Comparison of ENCODE assay signal across 24 cellular contexts in genomic region chr7:24508301-24508700, GRCh38.
"Had no signal": no experiment of that assay in that cellular context is flagged by ENCODE, and none has a peak within 500 bp of the region (broad histone marks: within the 10 kb centered on the region; RNA-seq: fewer than 3 reads in every experiment).

No MANE protein-coding gene starts in this region.

- H3K27me3 ChIP-seq: sigmoid colon, testis, tibial artery, upper lobe of left lung had no signal

- H3K4me3 Mint-ChIP-seq: effector memory CD8-positive, alpha-beta T cell; memory B cell; mesothelial cell of epicardium; naive B cell; natural killer cell treated with Interleukin-12 subunit alpha and Interleukin-12 subunit beta and Interleukin-15 and Interleukin-18, amount 100 ng/mL, for 72 hours; stimulated activated memory B cell treated with anti-CD40 and anti-IgM and Interleukin-4, amounts not matched to agents 10 μg/mL and 1 μg/mL and 100 μg/mL, for 72 hours had no signal

- H3K4me1 Mint-ChIP-seq: memory B cell; mesothelial cell of epicardium; naive B cell; stimulated activated memory B cell treated with anti-CD40 and anti-IgM and Interleukin-4, amounts not matched to agents 10 μg/mL and 1 μg/mL and 100 μg/mL, for 72 hours had no signal

- H3K9me3 Mint-ChIP-seq: effector memory CD8-positive, alpha-beta T cell; memory B cell; natural killer cell treated with Interleukin-12 subunit alpha and Interleukin-12 subunit beta and Interleukin-15 and Interleukin-18, amount 100 ng/mL, for 72 hours; stimulated activated memory B cell treated with anti-CD40 and anti-IgM and Interleukin-4, amounts not matched to agents 10 μg/mL and 1 μg/mL and 100 μg/mL, for 72 hours had no signal

- DNase-seq: dermis blood vessel endothelial cell; effector memory CD8-positive, alpha-beta T cell; erythroblast; mucosa of descending colon; naive B cell; nucleus accumbens; right cardiac atrium; sigmoid colon; spleen; stimulated activated CD4-positive, alpha-beta T cell treated with anti-CD3 and anti-CD28 coated beads, Interleukin-4, amount 100 ng/mL, for 4 hours; stimulated activated naive CD8-positive, alpha-beta T cell treated with anti-CD3 and anti-CD28 coated beads, Interleukin-15, Interleukin-2, amounts not matched to agents 100 U/mL and 50 U/mL, for 24 hours; substantia nigra; testis; tibial artery; upper lobe of left lung had no signal

- H3K27ac Mint-ChIP-seq: effector memory CD8-positive, alpha-beta T cell; memory B cell; mesothelial cell of epicardium; naive B cell; natural killer cell treated with Interleukin-12 subunit alpha and Interleukin-12 subunit beta and Interleukin-15 and Interleukin-18, amount 100 ng/mL, for 72 hours; stimulated activated memory B cell treated with anti-CD40 and anti-IgM and Interleukin-4, amounts not matched to agents 10 μg/mL and 1 μg/mL and 100 μg/mL, for 72 hours had no signal

- H3K4me3 ChIP-seq: coronary artery, lung, mucosa of descending colon, prostate gland, sigmoid colon, skin epidermis, spleen, testis, tibial artery, upper lobe of left lung had no signal

- H3K36me3 Mint-ChIP-seq: memory B cell; mesothelial cell of epicardium; naive B cell; natural killer cell treated with Interleukin-12 subunit alpha and Interleukin-12 subunit beta and Interleukin-15 and Interleukin-18, amount 100 ng/mL, for 72 hours; stimulated activated memory B cell treated with anti-CD40 and anti-IgM and Interleukin-4, amounts not matched to agents 10 μg/mL and 1 μg/mL and 100 μg/mL, for 72 hours had no signal

- H3K27ac ChIP-seq: coronary artery, prostate gland, sigmoid colon, skin epidermis, spleen, testis, tibial artery, upper lobe of left lung had no signal

- H3K4me1 ChIP-seq: prostate gland, sigmoid colon, spleen, testis, upper lobe of left lung had no signal

- ATAC-seq: effector memory CD8-positive, alpha-beta T cell; left lobe of liver; mucosa of descending colon; natural killer cell treated with Interleukin-12 subunit alpha and Interleukin-12 subunit beta and Interleukin-15 and Interleukin-18, amount 100 ng/mL, for 72 hours; right cardiac atrium; stimulated activated memory B cell treated with anti-CD40 and anti-IgM and Interleukin-4, amounts not matched to agents 10 μg/mL and 1 μg/mL and 100 μg/mL, for 72 hours; stimulated activated naive CD8-positive, alpha-beta T cell treated with anti-CD3 and anti-CD28 coated beads, Interleukin-15, Interleukin-2, amounts not matched to agents 100 U/mL and 50 U/mL, for 24 hours had no signal

- H3K36me3 ChIP-seq: prostate gland, sigmoid colon, spleen, tibial artery, upper lobe of left lung had no signal

- H3K9me3 ChIP-seq: mucosa of descending colon, prostate gland, sigmoid colon, spleen, testis, tibial artery, upper lobe of left lung had no signal
